ENCODE assay signal across 23 cellular contexts in genomic region chr5:65778126-65778525, GRCh38. TPM values are rescaled to one million over a fixed set of nuclear protein-coding genes. Genes with fewer than 3 reads are reported as not detected.
DNase-seq lines count a peak whose midpoint lies in the region; ATAC-seq and TF ChIP-seq lines count a peak whose summit lies in the region.
"Had no signal": no experiment of that assay in that cellular context is flagged by ENCODE, and none has a peak within 500 bp of the region (broad histone marks: within the 10 kb centered on the region; RNA-seq: fewer than 3 reads in every experiment).

No MANE protein-coding gene starts in this region.

- H3K27ac ChIP-seq in A673 (ENCODE audit: low read depth, low read length, poor library complexity, severe bottlenecking) = no peak overlapping the region
- H3K27ac ChIP-seq: A549, C4-2B had no signal

- DNase-seq in T-helper 17 cell (no peak), fibroblast of pulmonary artery (ENCODE audit: low read depth) (peak; percentile 27), nephron progenitor cell (no peak), A673 (ENCODE audit: low spot score) (no peak), NCI-H1930 (lab: John Stamatoyannopoulos, UW) (no peak)
- DNase-seq: CD8-positive, alpha-beta memory T cell; DMS 273 treated with DMSO at 0.1 percent for 48 hours; DMS79 treated with DMSO at 0.1 percent for 48 hours; GF-D8; HCEC 1CT; NCI-H1105 treated with DMSO at 0.1 percent for 48 hours; NCI-H146; NCI-H2029; NCI-H526 treated with DMSO at 0.1 percent for 48 hours; NK-92 treated with Interleukin-12 subunit alpha and Interleukin-12 subunit beta, amount 100 ng/mL, for 24 hours; PC-3; SK-N-SH; SW 1271 had no signal

- no peak for TF ChIP-seq RAD21 in Ishikawa (IDR thresholded peaks at IDR 0.05; ENCODE audit: low read depth)

- no peak for TF ChIP-seq CTCF in fibroblast of pulmonary artery (IDR thresholded peaks at IDR 0.05; ENCODE audit: low read length, missing control alignments)
- no peak for TF ChIP-seq CTCF in nephron progenitor cell (IDR thresholded peaks at IDR 0.05)
- TF ChIP-seq CTCF in A673 (conservative IDR thresholded peaks at IDR 0.05; ENCODE audit: low read depth, low read length) = no peak

- no peaks in the 10 kb centered on the region for H3K9me3 Mint-ChIP-seq in nephron progenitor cell
- H3K9me3 Mint-ChIP-seq: CD8-positive, alpha-beta memory T cell had no signal

- peaks cover 13% of the 10 kb centered on the region for H3K36me3 ChIP-seq in A673 (ENCODE audit: insufficient read depth, low read length, poor library complexity, severe bottlenecking)

- ATAC-seq in T-helper 17 cell = no peak
- no peak for ATAC-seq in HG02588 (IDR thresholded peaks at IDR 0.05; ENCODE audit: unreplicated experiment)
- ATAC-seq: A549, PC-3 had no signal

- peaks cover 19% of the 10 kb centered on the region for H3K4me1 ChIP-seq in A673 (ENCODE audit: insufficient read depth, low read length, poor library complexity, severe bottlenecking)
- H3K4me1 ChIP-seq: A549 had no signal

- no TSS peak for BruUV-seq in A673 (replicated peaks; lab: Mats Ljungman, UMichigan)

- POLR2A ChIA-PET in A673 (lab: Charles Lee; ENCODE audit: low non-redundant PET) = no interaction called here

- no peak for TF ChIP-seq EP300 in Ishikawa (IDR thresholded peaks at IDR 0.05; ENCODE audit: borderline replicate concordance)

- H3K27me3 ChIP-seq in A673 (replicated peaks; ENCODE audit: insufficient read depth, low read depth, low read length, poor library complexity) = no peaks in the 10 kb centered on the region

- H3K27ac Mint-ChIP-seq in T-helper 17 cell (peak overlapping the region; percentile 27), nephron progenitor cell (peak overlapping the region; percentile 84)
- H3K27ac Mint-ChIP-seq: B cell had no signal

- no peak overlapping the region for H3K4me3 Mint-ChIP-seq in T-helper 17 cell
- no peak overlapping the region for H3K4me3 Mint-ChIP-seq in nephron progenitor cell
- H3K4me3 Mint-ChIP-seq: B cell; CD8-positive, alpha-beta memory T cell had no signal

- H3K4me3 ChIP-seq in fibroblast of pulmonary artery (replicated peaks; ENCODE audit: low read depth, low read length) = no peak overlapping the region
- H3K4me3 ChIP-seq in A673 (ENCODE audit: low read depth, low read length, poor library complexity, severe bottlenecking) = no peak overlapping the region
- H3K4me3 ChIP-seq: A549 had no signal

- no peaks in the 10 kb centered on the region for H3K27me3 Mint-ChIP-seq in T-helper 17 cell
- H3K27me3 Mint-ChIP-seq in nephron progenitor cell (ENCODE audit: low read depth, poor library complexity) = peaks cover 4% of the 10 kb centered on the region
- H3K27me3 Mint-ChIP-seq: B cell; CD8-positive, alpha-beta memory T cell had no signal

- H3K36me3 Mint-ChIP-seq in T-helper 17 cell (ENCODE audit: low read depth) (no peaks in the 10 kb centered on the region), nephron progenitor cell (ENCODE audit: low read depth) (peaks cover 57% of the 10 kb centered on the region)

- CTCF ChIA-PET in A673 (lab: Charles Lee) = no interaction called here

- H3K4me1 Mint-ChIP-seq in T-helper 17 cell (peaks cover 11% of the 10 kb centered on the region), nephron progenitor cell (no peaks in the 10 kb centered on the region)

- intact Hi-C loops in A673 (cut with micrococcal nuclease; ENCODE audit: unreplicated experiment) = no loop called here

- H3K9me3 ChIP-seq in T-helper 17 cell (ENCODE audit: control insufficient read depth, low read length, poor library complexity, severe bottlenecking) (no peaks in the 10 kb centered on the region), A673 (ENCODE audit: low read depth, low read length, poor library complexity, severe bottlenecking) (no peaks in the 10 kb centered on the region)
- H3K9me3 ChIP-seq: A549, SK-N-SH had no signal

TF ChIP-seq in Ishikawa, 13 proteins besides CTCF, POLR2A, EP300 and RAD21:
- TF ChIP-seq TEAD4 (IDR thresholded peaks at IDR 0.05) (no peak), REST (IDR thresholded peaks at IDR 0.05; ENCODE audit: low read depth) (no peak), EGR1 (IDR thresholded peaks at IDR 0.05) (no peak), USF1 (IDR thresholded peaks at IDR 0.05) (no peak), ZBTB7A (IDR thresholded peaks at IDR 0.05; ENCODE audit: low read depth) (no peak), NFIC (IDR thresholded peaks at IDR 0.05) (peak; percentile 50; the same call in 1 of the 2 replicates)

RNA-seq across cellular contexts. Expression of gene NLN, which starts 56.1 kb away (rescaled TPM):
- total RNA-seq in T-helper 17 cell = 1 to 10 TPM; 1.8 to 2.3 TPM
- total RNA-seq in A673 (2021) = 95.2 and 99.9 TPM in 2 replicates

RNA-seq across cellular contexts. Expression of gene SGTB, which starts 56.2 kb away (rescaled TPM):
- total RNA-seq in T-helper 17 cell (10 to 100 TPM; 52.7 to 52.8 TPM), A673 (2021) (19.1 and 19.8 TPM in 2 replicates)

Comparison
In these comparisons a context has a peak if more than half of its experiments do, and no peak if none do; other contexts are left out.
1. RNA of gene NLN, which starts 56.1 kb away (total RNA-seq): 95.2 to 99.9 TPM in A673; 1.8 to 2.3 TPM in T-helper 17 cell; every median in the first group is over 10 times any median in the second.